Comparison of ENCODE assay signal across 1 cellular context in the genomic region with DNA sequence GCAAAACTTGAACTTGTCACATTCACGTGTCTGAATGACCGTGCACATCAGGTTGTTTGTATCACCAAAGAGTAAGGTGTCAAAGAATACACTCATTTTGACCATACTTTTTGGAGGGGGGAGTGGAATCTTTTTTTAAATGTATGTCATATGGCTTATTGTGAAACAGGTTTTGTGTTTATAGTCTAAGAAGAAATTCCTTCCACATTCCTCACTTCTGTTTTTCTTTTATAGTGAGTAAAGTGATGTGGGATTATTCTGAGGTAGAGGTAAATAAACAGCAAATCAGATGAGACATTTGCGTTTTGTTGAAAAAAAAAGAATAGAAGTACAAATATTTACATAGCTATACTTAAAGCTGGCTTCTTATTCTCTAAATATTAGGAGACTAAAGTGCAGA.
TF ChIP-seq lines count a peak whose summit lies in the region.

No MANE protein-coding gene starts in this region.

TF ChIP-seq in WTC11, 78 proteins besides CTCF, POLR2A, EP300 and RAD21:
- TF ChIP-seq, protein P1, sequence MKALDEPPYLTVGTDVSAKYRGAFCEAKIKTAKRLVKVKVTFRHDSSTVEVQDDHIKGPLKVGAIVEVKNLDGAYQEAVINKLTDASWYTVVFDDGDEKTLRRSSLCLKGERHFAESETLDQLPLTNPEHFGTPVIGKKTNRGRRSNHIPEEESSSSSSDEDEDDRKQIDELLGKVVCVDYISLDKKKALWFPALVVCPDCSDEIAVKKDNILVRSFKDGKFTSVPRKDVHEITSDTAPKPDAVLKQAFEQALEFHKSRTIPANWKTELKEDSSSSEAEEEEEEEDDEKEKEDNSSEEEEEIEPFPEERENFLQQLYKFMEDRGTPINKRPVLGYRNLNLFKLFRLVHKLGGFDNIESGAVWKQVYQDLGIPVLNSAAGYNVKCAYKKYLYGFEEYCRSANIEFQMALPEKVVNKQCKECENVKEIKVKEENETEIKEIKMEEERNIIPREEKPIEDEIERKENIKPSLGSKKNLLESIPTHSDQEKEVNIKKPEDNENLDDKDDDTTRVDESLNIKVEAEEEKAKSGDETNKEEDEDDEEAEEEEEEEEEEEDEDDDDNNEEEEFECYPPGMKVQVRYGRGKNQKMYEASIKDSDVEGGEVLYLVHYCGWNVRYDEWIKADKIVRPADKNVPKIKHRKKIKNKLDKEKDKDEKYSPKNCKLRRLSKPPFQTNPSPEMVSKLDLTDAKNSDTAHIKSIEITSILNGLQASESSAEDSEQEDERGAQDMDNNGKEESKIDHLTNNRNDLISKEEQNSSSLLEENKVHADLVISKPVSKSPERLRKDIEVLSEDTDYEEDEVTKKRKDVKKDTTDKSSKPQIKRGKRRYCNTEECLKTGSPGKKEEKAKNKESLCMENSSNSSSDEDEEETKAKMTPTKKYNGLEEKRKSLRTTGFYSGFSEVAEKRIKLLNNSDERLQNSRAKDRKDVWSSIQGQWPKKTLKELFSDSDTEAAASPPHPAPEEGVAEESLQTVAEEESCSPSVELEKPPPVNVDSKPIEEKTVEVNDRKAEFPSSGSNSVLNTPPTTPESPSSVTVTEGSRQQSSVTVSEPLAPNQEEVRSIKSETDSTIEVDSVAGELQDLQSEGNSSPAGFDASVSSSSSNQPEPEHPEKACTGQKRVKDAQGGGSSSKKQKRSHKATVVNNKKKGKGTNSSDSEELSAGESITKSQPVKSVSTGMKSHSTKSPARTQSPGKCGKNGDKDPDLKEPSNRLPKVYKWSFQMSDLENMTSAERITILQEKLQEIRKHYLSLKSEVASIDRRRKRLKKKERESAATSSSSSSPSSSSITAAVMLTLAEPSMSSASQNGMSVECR (CRISPR knock-in tag; IDR thresholded peaks at IDR 0.05; ENCODE audit: borderline replicate concordance) = no peak
- TF ChIP-seq ESRRA (CRISPR knock-in tag; IDR thresholded peaks at IDR 0.05; ENCODE audit: borderline replicate concordance) = no peak
